19 cellular contexts compared by ENCODE assay signal in the genomic region with DNA sequence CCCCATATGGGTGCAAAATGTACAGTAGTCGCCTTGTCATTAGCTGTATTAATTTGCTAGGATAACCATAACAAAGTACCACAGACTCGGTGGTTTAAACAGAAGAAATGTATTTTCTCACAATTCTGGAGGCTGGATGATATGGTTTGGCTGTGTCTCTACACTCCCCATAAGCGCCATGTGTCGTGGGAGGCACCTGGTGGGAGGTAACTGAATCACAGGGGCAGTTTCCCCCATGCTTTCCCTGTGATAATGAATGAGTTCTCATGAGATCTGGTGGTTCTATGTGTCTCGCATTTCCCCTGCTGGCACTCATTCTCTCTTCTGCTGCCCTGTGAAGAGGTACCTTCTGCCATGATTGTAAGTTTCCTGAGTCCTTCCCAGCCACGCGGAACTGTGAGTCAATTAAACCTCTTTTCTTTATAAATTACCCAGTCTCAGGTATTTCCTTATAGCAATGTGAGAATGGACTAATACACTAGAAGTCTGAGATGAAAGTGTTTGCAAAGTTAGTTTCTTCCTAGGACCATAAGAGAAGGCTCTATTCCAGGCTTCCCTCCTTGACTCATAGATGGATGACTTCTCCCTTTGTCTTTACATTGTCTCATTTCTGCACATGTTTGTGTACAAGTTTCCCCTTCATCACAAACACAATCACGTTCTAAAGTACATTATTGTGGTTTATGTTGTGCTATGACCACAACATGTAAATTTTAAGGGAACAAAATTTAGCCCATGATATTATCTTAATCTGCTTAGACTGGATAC.
"Had no signal": no experiment of that assay in that cellular context is flagged by ENCODE, and none has a peak within 500 bp of the region (broad histone marks: within the 10 kb centered on the region; RNA-seq: fewer than 3 reads in every experiment).

No MANE protein-coding gene starts in this region.

- H3K36me3 Mint-ChIP-seq: activated naive CD4-positive, alpha-beta T cell treated with anti-CD3 and anti-CD28 coated beads, Interleukin-2, amount 10 ng/mL, durations not matched to agents 7 days and 5 days had no signal

- H3K27me3 Mint-ChIP-seq: activated naive CD4-positive, alpha-beta T cell treated with anti-CD3 and anti-CD28 coated beads, Interleukin-2, amount 10 ng/mL, durations not matched to agents 7 days and 5 days had no signal

- DNase-seq: activated CD4-positive, alpha-beta T cell treated with anti-CD3 and anti-CD28 coated beads for 48 hours; activated CD4-positive, CD25-positive, alpha-beta regulatory T cell; activated CD8-positive, alpha-beta memory T cell treated with anti-CD3 and anti-CD28 coated beads, Interleukin-2, amount 50 U/mL, for 4 hours; activated effector memory CD4-positive, alpha-beta T cell treated with Interleukin-2 at 50 U/mL for 16 hours; activated naive CD4-positive, alpha-beta T cell treated with anti-CD3 and anti-CD28 coated beads, Interleukin-2, amount 10 ng/mL, durations not matched to agents 7 days and 5 days; activated T-cell treated with anti-CD3 and anti-CD28 coated beads, Interleukin-2, amount 50 U/mL, for 4 hours; aorta; brain microvascular endothelial cell; cerebellar nuclear complex; effector CD4-positive, alpha-beta T cell; esophagus squamous epithelium; kidney; nephron progenitor cell; stimulated activated naive CD8-positive, alpha-beta T cell treated with anti-CD3 and anti-CD28 coated beads, Interleukin-15, Interleukin-2, amounts not matched to agents 100 U/mL and 50 U/mL, for 24 hours; substantia nigra; tibial artery had no signal

- H3K27me3 ChIP-seq: brain microvascular endothelial cell, esophagus squamous epithelium, hepatocyte, right atrium auricular region, tibial artery had no signal

- H3K4me1 ChIP-seq: right atrium auricular region, tibial artery had no signal

- ATAC-seq: activated T-cell treated with anti-CD3 and anti-CD28 coated beads, Interleukin-2, amount 50 U/mL, for 4 hours; left lobe of liver; stimulated activated naive CD8-positive, alpha-beta T cell treated with anti-CD3 and anti-CD28 coated beads, Interleukin-15, Interleukin-2, amounts not matched to agents 100 U/mL and 50 U/mL, for 24 hours had no signal

- H3K4me1 Mint-ChIP-seq: activated naive CD4-positive, alpha-beta T cell treated with anti-CD3 and anti-CD28 coated beads, Interleukin-2, amount 10 ng/mL, durations not matched to agents 7 days and 5 days; nephron progenitor cell had no signal

- H3K27ac ChIP-seq: brain microvascular endothelial cell, esophagus squamous epithelium, hepatocyte, right atrium auricular region, tibial artery had no signal

- H3K4me3 Mint-ChIP-seq: activated naive CD4-positive, alpha-beta T cell treated with anti-CD3 and anti-CD28 coated beads, Interleukin-2, amount 10 ng/mL, durations not matched to agents 7 days and 5 days; activated T-cell treated with anti-CD3 and anti-CD28 coated beads, Interleukin-2, amount 50 U/mL, for 4 hours; nephron progenitor cell had no signal

- H3K27ac Mint-ChIP-seq: activated naive CD4-positive, alpha-beta T cell treated with anti-CD3 and anti-CD28 coated beads, Interleukin-2, amount 10 ng/mL, durations not matched to agents 7 days and 5 days; nephron progenitor cell had no signal

- H3K9me3 Mint-ChIP-seq: activated naive CD4-positive, alpha-beta T cell treated with anti-CD3 and anti-CD28 coated beads, Interleukin-2, amount 10 ng/mL, durations not matched to agents 7 days and 5 days; nephron progenitor cell had no signal
